9 cellular contexts compared by ENCODE assay signal in the genomic region with DNA sequence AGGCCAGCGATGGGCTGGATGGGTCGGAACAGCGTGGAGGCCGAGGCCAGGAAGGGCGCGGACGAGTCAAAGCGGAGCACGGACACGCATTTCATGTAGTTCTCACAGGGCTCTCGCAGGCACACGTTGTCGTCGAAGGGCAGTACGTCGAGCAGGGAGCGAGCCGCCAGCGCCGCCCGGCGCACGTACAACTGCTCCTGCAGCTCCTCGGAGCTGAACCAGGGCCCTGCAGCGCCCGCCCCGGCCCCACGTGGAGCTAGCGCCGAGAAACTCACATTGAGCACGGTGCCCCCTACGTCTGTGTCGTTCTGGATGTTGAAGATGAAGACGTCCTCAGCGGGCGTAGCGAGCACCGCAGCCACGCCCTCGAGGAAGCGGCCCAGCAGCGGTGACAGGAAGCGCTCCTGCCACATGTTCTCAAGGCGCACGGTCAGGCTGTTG. TPM values are rescaled to one million over a fixed set of nuclear protein-coding genes. Genes with fewer than 3 reads are reported as not detected.
A peak's percentile ranks its signal among the peaks of the same experiment; 100 is the strongest.
DNase-seq lines count a peak whose midpoint lies in the region; ATAC-seq and TF ChIP-seq lines count a peak whose summit lies in the region.
"Had no signal": no experiment of that assay in that cellular context is flagged by ENCODE, and none has a peak within 500 bp of the region (broad histone marks: within the 10 kb centered on the region; RNA-seq: fewer than 3 reads in every experiment).

No MANE protein-coding gene starts in this region.

- intact Hi-C loops in mammary epithelial cell (cut with micrococcal nuclease), result loop anchor here (1.0 to 2.0 kb wide), 4 partner anchors 22 to 192 kb away; partner anchors contain the start of genes COL7A1 and SLC26A6

- no peaks in the 10 kb centered on the region for H3K36me3 ChIP-seq in mammary epithelial cell (ENCODE audit: insufficient read depth, low read length)
- peaks cover 53% of the 10 kb centered on the region for H3K36me3 ChIP-seq in neural cell (ENCODE audit: insufficient read depth, low read length)

- no peak for TF ChIP-seq CTCF in 22Rv1 (IDR thresholded peaks at IDR 0.05)
- no peak for TF ChIP-seq CTCF in mammary epithelial cell (conservative IDR thresholded peaks at IDR 0.05 in 1 of 2, IDR thresholded peaks at IDR 0.05 in 1 of 2; ENCODE audit: extremely low read depth in 1 of 2, insufficient read depth in 1 of 2, low read depth in 1 of 2, low read length in 2 of 2)
- no peak for TF ChIP-seq CTCF in neural cell (IDR thresholded peaks at IDR 0.05; ENCODE audit: poor library complexity, severe bottlenecking)

- H3K9me3 ChIP-seq in mammary epithelial cell (replicated peaks; ENCODE audit: insufficient read depth, low read length) (no peaks in the 10 kb centered on the region), neural cell (ENCODE audit: low read length) (peaks cover 37% of the 10 kb centered on the region)

- H3K27ac ChIP-seq in 22Rv1, result peak overlapping the region; percentile 73
- no peak overlapping the region for H3K27ac ChIP-seq in mammary epithelial cell (ENCODE audit: insufficient read depth, low read depth, low read length)
- H3K27ac ChIP-seq in neural cell (ENCODE audit: low read length), result no peak overlapping the region

- no peak for TF ChIP-seq RAD21 in neural cell (conservative IDR thresholded peaks at IDR 0.05)

- in situ Hi-C loops in mammary epithelial cell (cut with MboI; ENCODE audit: low sequenced_read_pairs in 2 of 2), result loop anchor here in 1 of 2 donors (25.0 kb wide), 1 partner anchor 195 kb away; a partner anchor contains a TSS

- H3K27me3 ChIP-seq in mammary epithelial cell (ENCODE audit: insufficient read depth, low read length) (no peaks in the 10 kb centered on the region), neural cell (ENCODE audit: insufficient read depth, low read depth, low read length) (no peaks in the 10 kb centered on the region)

- no peaks in the 10 kb centered on the region for H4K20me1 ChIP-seq in mammary epithelial cell (ENCODE audit: insufficient read depth, low read length)
- peaks cover 8% of the 10 kb centered on the region for H4K20me1 ChIP-seq in neural cell (ENCODE audit: insufficient read depth)

- WGBS in mammary epithelial cell (ENCODE audit: low coverage, missing lambda C conversion rate), result 91% methylated on average over 13 of the region's 45 CpGs

- no peak overlapping the region for H3K9ac ChIP-seq in mammary epithelial cell (ENCODE audit: insufficient read depth, low read length)
- no peak overlapping the region for H3K9ac ChIP-seq in neural cell (ENCODE audit: low read length)

- H3K4me1 ChIP-seq in mammary epithelial cell (ENCODE audit: insufficient read depth, low read length), result peaks cover 12% of the 10 kb centered on the region

- H3K79me2 ChIP-seq in mammary epithelial cell (ENCODE audit: insufficient read depth, low read length), result no peaks in the 10 kb centered on the region
- H3K79me2 ChIP-seq in neural cell (replicated peaks; ENCODE audit: insufficient read depth, low read length), result peaks cover 31% of the 10 kb centered on the region

- H3F3A ChIP-seq in neural cell (ENCODE audit: insufficient read depth, low read length, poor library complexity, severe bottlenecking), result no peaks in the 10 kb centered on the region

- H2AFZ ChIP-seq in mammary epithelial cell (ENCODE audit: low read depth, low read length) (peak overlapping the region; percentile 78), neural cell (ENCODE audit: low read depth, low read length) (no peak overlapping the region)

- dilution Hi-C loops in mammary epithelial cell (cut with HindIII; ENCODE audit: low sequenced_read_pairs), result loop anchor here (10.0 kb wide), 1 partner anchor 62 kb away; the partner anchor contains the start of gene COL7A1

- H3K4me2 ChIP-seq in mammary epithelial cell (ENCODE audit: insufficient read depth, low read depth, low read length), result peak overlapping the region; percentile 84
- no peak overlapping the region for H3K4me2 ChIP-seq in neural cell (ENCODE audit: low read length)

- ATAC-seq in GM18867 (IDR thresholded peaks at IDR 0.05; ENCODE audit: unreplicated experiment) (no peak), GM19463 (IDR thresholded peaks at IDR 0.05; ENCODE audit: unreplicated experiment) (no peak), GM18519 (IDR thresholded peaks at IDR 0.05; ENCODE audit: low FRiP score, unreplicated experiment) (no peak)

- H3K9me2 ChIP-seq in neural cell (ENCODE audit: insufficient read depth, low read length), result no peaks in the 10 kb centered on the region

- H3K4me3 ChIP-seq in mammary epithelial cell (replicated peaks in 1 of 3; ENCODE audit: insufficient read depth in 1 of 3, low read depth in 2 of 3, low read length in 3 of 3) (no peak overlapping the region), neural cell (ENCODE audit: low read length) (peak overlapping the region; percentile 73)

- DNase-seq in NOMO-1 (lab: John Stamatoyannopoulos, UW; ENCODE audit: unreplicated experiment in 2 of 2) (peak; percentile 50 to 71), mammary epithelial cell (no peak), NCI-H1436 (lab: John Stamatoyannopoulos, UW) (no peak)
- DNase-seq: DND-41 had no signal

- BruUV-seq in mammary epithelial cell (replicated peaks; lab: Mats Ljungman, UMichigan), result no TSS peak

- CTCF ChIA-PET in mammary epithelial cell (lab: Charles Lee; ENCODE audit: low non-redundant PET), result no interaction called here

- TF ChIP-seq EP300 in neural cell (conservative IDR thresholded peaks at IDR 0.05; ENCODE audit: poor library complexity, severe bottlenecking), result no peak

TF ChIP-seq in neural cell, 6 proteins besides CTCF, POLR2A, EP300 and RAD21:
- TF ChIP-seq EZH2 (IDR thresholded peaks at IDR 0.05; ENCODE audit: borderline replicate concordance, insufficient read depth, low read length, poor library complexity, severe bottlenecking), result no peak
- TF ChIP-seq, protein P1, sequence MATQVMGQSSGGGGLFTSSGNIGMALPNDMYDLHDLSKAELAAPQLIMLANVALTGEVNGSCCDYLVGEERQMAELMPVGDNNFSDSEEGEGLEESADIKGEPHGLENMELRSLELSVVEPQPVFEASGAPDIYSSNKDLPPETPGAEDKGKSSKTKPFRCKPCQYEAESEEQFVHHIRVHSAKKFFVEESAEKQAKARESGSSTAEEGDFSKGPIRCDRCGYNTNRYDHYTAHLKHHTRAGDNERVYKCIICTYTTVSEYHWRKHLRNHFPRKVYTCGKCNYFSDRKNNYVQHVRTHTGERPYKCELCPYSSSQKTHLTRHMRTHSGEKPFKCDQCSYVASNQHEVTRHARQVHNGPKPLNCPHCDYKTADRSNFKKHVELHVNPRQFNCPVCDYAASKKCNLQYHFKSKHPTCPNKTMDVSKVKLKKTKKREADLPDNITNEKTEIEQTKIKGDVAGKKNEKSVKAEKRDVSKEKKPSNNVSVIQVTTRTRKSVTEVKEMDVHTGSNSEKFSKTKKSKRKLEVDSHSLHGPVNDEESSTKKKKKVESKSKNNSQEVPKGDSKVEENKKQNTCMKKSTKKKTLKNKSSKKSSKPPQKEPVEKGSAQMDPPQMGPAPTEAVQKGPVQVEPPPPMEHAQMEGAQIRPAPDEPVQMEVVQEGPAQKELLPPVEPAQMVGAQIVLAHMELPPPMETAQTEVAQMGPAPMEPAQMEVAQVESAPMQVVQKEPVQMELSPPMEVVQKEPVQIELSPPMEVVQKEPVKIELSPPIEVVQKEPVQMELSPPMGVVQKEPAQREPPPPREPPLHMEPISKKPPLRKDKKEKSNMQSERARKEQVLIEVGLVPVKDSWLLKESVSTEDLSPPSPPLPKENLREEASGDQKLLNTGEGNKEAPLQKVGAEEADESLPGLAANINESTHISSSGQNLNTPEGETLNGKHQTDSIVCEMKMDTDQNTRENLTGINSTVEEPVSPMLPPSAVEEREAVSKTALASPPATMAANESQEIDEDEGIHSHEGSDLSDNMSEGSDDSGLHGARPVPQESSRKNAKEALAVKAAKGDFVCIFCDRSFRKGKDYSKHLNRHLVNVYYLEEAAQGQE (IDR thresholded peaks at IDR 0.05; ENCODE audit: borderline replicate concordance), result no peak
- TF ChIP-seq TAF1 (IDR thresholded peaks at IDR 0.05; ENCODE audit: low read depth), result no peak
- TF ChIP-seq MXI1 (conservative IDR thresholded peaks at IDR 0.05; ENCODE audit: poor library complexity, severe bottlenecking), result no peak
- no peak for TF ChIP-seq SMC3 (conservative IDR thresholded peaks at IDR 0.05; ENCODE audit: poor library complexity)
- no peak for TF ChIP-seq POLR2AphosphoS5 (IDR thresholded peaks at IDR 0.05)

RNA-seq across cellular contexts. Expression of gene CELSR3, which starts 5.8 kb away (rescaled TPM):
- total RNA-seq in mammary epithelial cell, result 1 to 10 TPM; 1.7 to 2.2 TPM
- polyA plus RNA-seq in mammary epithelial cell (0.51 TPM), neural cell (54.9 and 65.5 TPM in 2 replicates)
- polyA minus RNA-seq in mammary epithelial cell (1.8 TPM), neural cell (104 and 118 TPM in 2 replicates)

RNA-seq across cellular contexts. Expression of gene SLC26A6, which starts 21.6 kb away (rescaled TPM):
- 10 to 100 TPM; 29.5 to 47.7 TPM for total RNA-seq in mammary epithelial cell
- 38.9 TPM for polyA plus RNA-seq in mammary epithelial cell
- polyA minus RNA-seq in mammary epithelial cell, result 44.6 TPM
- polyA plus RNA-seq in neural cell, result 23.6 and 25.7 TPM in 2 replicates
- 9.4 and 9.7 TPM in 2 replicates for polyA minus RNA-seq in neural cell

RNA-seq across cellular contexts. Expression of gene NCKIPSD, which starts 28.9 kb away (rescaled TPM):
- total RNA-seq in mammary epithelial cell, result 10 to 100 TPM; 14.8 to 21.1 TPM
- 23.8 TPM for polyA plus RNA-seq in mammary epithelial cell
- 14.0 TPM for polyA minus RNA-seq in mammary epithelial cell
- 19.0 and 29.3 TPM in 2 replicates for polyA plus RNA-seq in neural cell
- 11.0 and 16.6 TPM in 2 replicates for polyA minus RNA-seq in neural cell

RNA-seq across cellular contexts. Expression of gene TMEM89, which starts 35.3 kb away (rescaled TPM):
- under 1 TPM in 1 of 2 donors, not detected in 1; 0.82 TPM for total RNA-seq in mammary epithelial cell
- not detected for polyA plus RNA-seq in mammary epithelial cell
- polyA minus RNA-seq in mammary epithelial cell, result not detected
- polyA plus RNA-seq in neural cell, result 0.52 TPM in 1 of 2 replicates, not detected in the other
- polyA minus RNA-seq in neural cell, result not detected in 2 replicates

RNA-seq across cellular contexts. Expression of gene UQCRC1, which starts 47.4 kb away (rescaled TPM):
- total RNA-seq in mammary epithelial cell, result 100 to 1,000 TPM; 321 to 490 TPM
- polyA plus RNA-seq in mammary epithelial cell, result 654 TPM
- polyA minus RNA-seq in mammary epithelial cell, result 928 TPM
- polyA plus RNA-seq in neural cell, result 267 and 333 TPM in 2 replicates
- polyA minus RNA-seq in neural cell, result 166 and 240 TPM in 2 replicates

Comparison
In these comparisons a context has a peak if more than half of its experiments do, and no peak if none do; other contexts are left out.
1. DNase-seq: peak in NOMO-1 (2 of 2); none in mammary epithelial cell (single experiment) and NCI-H1436 (single experiment).
2. RNA of gene CELSR3, which starts 5.8 kb away (polyA plus RNA-seq): 54.9 to 65.5 TPM in neural cell; 0.51 TPM in mammary epithelial cell (single experiment); every median in the first group is over 10 times any median in the second.